Comparison of ENCODE assay signal across 4 cellular contexts in the genomic region with DNA sequence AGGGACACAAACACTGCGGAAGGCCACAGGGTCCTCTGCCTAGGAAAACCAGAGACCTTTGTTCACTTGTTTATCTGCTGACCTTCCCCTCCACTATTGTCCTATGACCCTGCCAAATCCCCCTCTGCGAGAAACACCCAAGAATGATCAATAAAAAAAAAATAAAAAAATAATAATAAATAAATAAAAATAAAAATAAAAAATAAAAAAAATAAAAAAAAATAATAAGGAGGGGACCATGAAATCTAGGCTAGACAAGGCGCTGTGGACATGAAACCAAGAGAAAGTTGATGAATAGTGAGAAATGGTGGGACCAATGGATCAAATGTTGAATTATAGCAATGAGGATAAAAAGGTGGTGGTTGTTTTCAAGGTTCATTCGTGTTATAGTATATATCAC. TPM values are rescaled to one million over a fixed set of nuclear protein-coding genes. Genes with fewer than 3 reads are reported as not detected.
A peak's percentile ranks its signal among the peaks of the same experiment; 100 is the strongest.
DNase-seq lines count a peak whose midpoint lies in the region; TF ChIP-seq lines count a peak whose summit lies in the region.
"Not testable (repeated sequence)": the region's sequence is repeated elsewhere in the genome, so short reads cannot be mapped to it uniquely, and the experiment has no call there.

No MANE protein-coding gene starts in this region.

- not testable (repeated sequence) for H3K27me3 ChIP-seq in dorsolateral prefrontal cortex

- H3K27ac ChIP-seq in caudate nucleus (ENCODE audit: low read depth, low read length), result peak overlapping the region; percentile 99
- peak overlapping the region in 53 of 59 donors; percentile 74 to 100 (median 94) for H3K27ac ChIP-seq in dorsolateral prefrontal cortex
- H3K27ac ChIP-seq in substantia nigra (ENCODE audit: low read depth, low read length, poor library complexity, severe bottlenecking), result peak overlapping the region; percentile 94

- not testable (repeated sequence) for H3K27me3 Mint-ChIP-seq in glutamatergic neuron (ENCODE audit: unreplicated experiment)

- not testable (repeated sequence) for H3K9me3 Mint-ChIP-seq in glutamatergic neuron (ENCODE audit: unreplicated experiment)

- H3K36me3 Mint-ChIP-seq in glutamatergic neuron (ENCODE audit: unreplicated experiment), result not testable (repeated sequence)

- not testable (repeated sequence) for H3K4me3 ChIP-seq in dorsolateral prefrontal cortex

- DNase-seq in caudate nucleus (lab: John Stamatoyannopoulos, UW); dorsolateral prefrontal cortex; glutamatergic neuron; substantia nigra (lab: John Stamatoyannopoulos, UW): not testable (repeated sequence)

- intact Hi-C loops in dorsolateral prefrontal cortex (cut with DNase I), result not testable (repeated sequence)

- TF ChIP-seq CTCF in dorsolateral prefrontal cortex (IDR thresholded peaks at IDR 0.05 in 54 of 56, conservative IDR thresholded peaks at IDR 0.05 in 2 of 56; ENCODE audit: low read depth in 1 of 56, partially characterized antibody in 56 of 56); glutamatergic neuron (IDR thresholded peaks at IDR 0.05; ENCODE audit: partially characterized antibody, unreplicated experiment): not testable (repeated sequence)

- H3K4me1 Mint-ChIP-seq in glutamatergic neuron (ENCODE audit: low read depth, unreplicated experiment), result not testable (repeated sequence)

- peak overlapping the region; percentile 83 for H3K27ac Mint-ChIP-seq in glutamatergic neuron (ENCODE audit: unreplicated experiment)

- H3K4me3 Mint-ChIP-seq in glutamatergic neuron (ENCODE audit: unreplicated experiment), result not testable (repeated sequence)

RNA-seq across cellular contexts. Expression of gene PNPT1, which starts 12.6 kb away (rescaled TPM):
- total RNA-seq in dorsolateral prefrontal cortex (10 to 100 TPM; 18.6 to 67.4 (median 37.2) TPM), glutamatergic neuron (ENCODE audit: unreplicated experiment) (21.0 TPM)
